Comparison of ENCODE assay signal across 10 cellular contexts in the genomic region with DNA sequence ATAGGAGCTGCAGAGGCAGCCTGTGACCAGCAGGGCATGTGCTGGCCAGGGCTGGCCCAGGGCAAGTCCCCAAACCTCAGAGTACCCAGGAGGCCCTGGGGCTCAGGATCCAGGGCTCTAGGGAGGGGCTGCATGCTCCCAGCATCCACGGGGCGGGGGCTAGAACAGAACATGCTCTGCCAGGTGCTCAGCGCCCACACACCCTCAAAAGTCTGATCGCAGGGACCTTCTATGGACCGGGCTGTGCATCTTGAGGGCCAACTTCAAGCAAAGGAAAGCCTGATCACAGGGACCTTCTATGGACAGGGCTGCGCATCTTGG. TPM values are rescaled to one million over a fixed set of nuclear protein-coding genes. Genes with fewer than 3 reads are reported as not detected.
DNase-seq lines count a peak whose midpoint lies in the region; ATAC-seq, FAIRE-seq and TF ChIP-seq lines count a peak whose summit lies in the region.
"Had no signal": no experiment of that assay in that cellular context is flagged by ENCODE, and none has a peak within 500 bp of the region (broad histone marks: within the 10 kb centered on the region; RNA-seq: fewer than 3 reads in every experiment).

No MANE protein-coding gene starts in this region.

- TF ChIP-seq RAD21 in A549 (conservative IDR thresholded peaks at IDR 0.05 in 1 of 2, IDR thresholded peaks at IDR 0.05 in 1 of 2): no peak

- H4K20me1 ChIP-seq in GM23338 (replicated peaks; ENCODE audit: insufficient read depth): peaks cover 40% of the 10 kb centered on the region

- WGBS in A549 (ENCODE audit: missing lambda C conversion rate): 82% methylated on average over 5 of the region's 6 CpGs

- peak overlapping the region in 1 of 2 experiments; percentile 53; a peak in 2 of 6 replicates for H3K27ac ChIP-seq in A549
- H3K27ac ChIP-seq in GM23338 (ENCODE audit: low read depth): no peak overlapping the region

- POLR2A ChIA-PET in A549 (lab: Yijun Ruan, JAX): interaction anchor here (1.3 kb wide), 1 partner anchor 69 kb away, joined by 3 read pairs; a partner anchor contains a TSS

- ATAC-seq in A549 (peak; percentile 70 to 87), GM23338 (peak; percentile 47), HG03442 (IDR thresholded peaks at IDR 0.05; ENCODE audit: unreplicated experiment) (no peak)

- H3K79me2 ChIP-seq in GM23338 (replicated peaks; ENCODE audit: insufficient read depth): peaks cover 54% of the 10 kb centered on the region

- H3K27me3 Mint-ChIP-seq in GM23338 (ENCODE audit: insufficient read depth, low read depth, poor library complexity): peaks cover 11% of the 10 kb centered on the region
- H3K27me3 Mint-ChIP-seq: activated naive CD4-positive, alpha-beta T cell treated with anti-CD3 and anti-CD28 coated beads, Interleukin-2, amount 50 U/mL, for 24 hours had no signal

- no peaks in the 10 kb centered on the region for H3K9me3 ChIP-seq in A549

- no peak overlapping the region for H2AFZ ChIP-seq in GM23338

- no peak overlapping the region for H3K4me2 ChIP-seq in A549
- no peak overlapping the region for H3K4me2 ChIP-seq in GM23338

- 0 out of 2 replicates have a peak, but pooled peaks cover 7% of the 10 kb centered on the region for H3F3A ChIP-seq in GM23338 (replicated peaks; ENCODE audit: low read depth)

- H3K4me3 ChIP-seq in A549 (no peak overlapping the region), GM23338 (no peak overlapping the region), cardiac fibroblast (replicated peaks in 1 of 2; ENCODE audit: low read depth in 2 of 2, low read length in 2 of 2) (no peak overlapping the region)

- H3K27ac Mint-ChIP-seq in GM23338: no peak overlapping the region
- H3K27ac Mint-ChIP-seq: activated naive CD4-positive, alpha-beta T cell treated with anti-CD3 and anti-CD28 coated beads, Interleukin-2, amount 50 U/mL, for 24 hours had no signal

- H3K9me2 ChIP-seq in GM23338 (ENCODE audit: insufficient read depth): no peaks in the 10 kb centered on the region

- no peak overlapping the region for H3K4me3 Mint-ChIP-seq in GM23338
- H3K4me3 Mint-ChIP-seq: activated naive CD4-positive, alpha-beta T cell treated with anti-CD3 and anti-CD28 coated beads, Interleukin-2, amount 50 U/mL, for 24 hours had no signal

- H3K36me3 ChIP-seq in GM23338 (ENCODE audit: insufficient read depth): no peaks in the 10 kb centered on the region

- H3K9me3 Mint-ChIP-seq in GM23338: no peaks in the 10 kb centered on the region
- H3K9me3 Mint-ChIP-seq: activated naive CD4-positive, alpha-beta T cell treated with anti-CD3 and anti-CD28 coated beads, Interleukin-2, amount 50 U/mL, for 24 hours had no signal

- CTCF ChIA-PET in A549 (lab: Yijun Ruan, JAX): interaction anchor here (0.9 to 5.5 kb wide), 10 partner anchors 10 to 38 kb away, joined by 3 to 38 read pairs (median 6); no protein-coding TSS in a partner anchor

- no peak for TF ChIP-seq EP300 in A549 (IDR thresholded peaks at IDR 0.05)

- H3K4me1 ChIP-seq in A549 (peaks cover 35% of the 10 kb centered on the region), GM23338 (ENCODE audit: insufficient read depth) (no peaks in the 10 kb centered on the region; the same call in 1 of the 2 replicates)

- no peaks in the 10 kb centered on the region for H3K36me3 Mint-ChIP-seq in GM23338 (ENCODE audit: low read depth)
- H3K36me3 Mint-ChIP-seq: activated naive CD4-positive, alpha-beta T cell treated with anti-CD3 and anti-CD28 coated beads, Interleukin-2, amount 50 U/mL, for 24 hours had no signal

- no peak for TF ChIP-seq CTCF in A549 (IDR thresholded peaks at IDR 0.05)
- TF ChIP-seq CTCF in GM23338 (conservative IDR thresholded peaks at IDR 0.05; ENCODE audit: low read depth in 2 of 2): no peak
- peak; percentile 42 for TF ChIP-seq CTCF in cardiac fibroblast (IDR thresholded peaks at IDR 0.05; ENCODE audit: low read depth, low read length)
- TF ChIP-seq CTCF in GM20000 (IDR thresholded peaks at IDR 0.05; ENCODE audit: extremely low read depth, missing control alignments): no peak

- peaks cover 39% of the 10 kb centered on the region for H3K4me1 Mint-ChIP-seq in GM23338

- FAIRE-seq in A549 (lab: Jason Lieb, UNC): no peak

- TF ChIP-seq POLR2A in A549 (IDR thresholded peaks at IDR 0.05; ENCODE audit: low read length): no peak

- H3K27me3 ChIP-seq in GM23338 (ENCODE audit: insufficient read depth): no peaks in the 10 kb centered on the region

- DNase-seq in A549 (ENCODE audit: low read depth in 1 of 2, low spot score in 1 of 2) (peak; percentile 35 to 58), GM23338 (ENCODE audit: low spot score) (no peak), cardiac fibroblast (ENCODE audit: low read depth in 2 of 2) (peak in 1 of 2 donors; percentile 34), kidney tubule cell (ENCODE audit: low spot score) (peak; percentile 50), HPDE6-E6E7 (ENCODE audit: extremely low spot score) (no peak), DMS114 treated with DMSO at 0.1 percent for 48 hours (lab: John Stamatoyannopoulos, UW; ENCODE audit: unreplicated experiment) (no peak), GM20000 (ENCODE audit: low spot score) (no peak)
- DNase-seq: stimulated activated CD4-positive, alpha-beta T cell treated with anti-CD3 and anti-CD28 coated beads, Interleukin-2, amount 100 ng/mL, for 24 hours had no signal

TF ChIP-seq in A549, 52 proteins besides CTCF, POLR2A, EP300 and RAD21:
- TF ChIP-seq MYC (IDR thresholded peaks at IDR 0.05; ENCODE audit: borderline replicate concordance, low read length): 0 out of 2 replicates have a peak, but pooled peaks have one; percentile 38
- no peak for TF ChIP-seq HOXB13 (CRISPR knock-in tag; IDR thresholded peaks at IDR 0.05; ENCODE audit: low read depth)

TF ChIP-seq in GM23338, 12 proteins besides CTCF, POLR2A, EP300 and RAD21 (continues in another document):
- TF ChIP-seq, protein P1, sequence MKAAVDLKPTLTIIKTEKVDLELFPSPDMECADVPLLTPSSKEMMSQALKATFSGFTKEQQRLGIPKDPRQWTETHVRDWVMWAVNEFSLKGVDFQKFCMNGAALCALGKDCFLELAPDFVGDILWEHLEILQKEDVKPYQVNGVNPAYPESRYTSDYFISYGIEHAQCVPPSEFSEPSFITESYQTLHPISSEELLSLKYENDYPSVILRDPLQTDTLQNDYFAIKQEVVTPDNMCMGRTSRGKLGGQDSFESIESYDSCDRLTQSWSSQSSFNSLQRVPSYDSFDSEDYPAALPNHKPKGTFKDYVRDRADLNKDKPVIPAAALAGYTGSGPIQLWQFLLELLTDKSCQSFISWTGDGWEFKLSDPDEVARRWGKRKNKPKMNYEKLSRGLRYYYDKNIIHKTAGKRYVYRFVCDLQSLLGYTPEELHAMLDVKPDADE (IDR thresholded peaks at IDR 0.05): no peak
- TF ChIP-seq ZNF114 (CRISPR knock-in tag; IDR thresholded peaks at IDR 0.05): no peak
- no peak for TF ChIP-seq NANOG (IDR thresholded peaks at IDR 0.05; ENCODE audit: borderline replicate concordance)
- TF ChIP-seq EZH2 (IDR thresholded peaks at IDR 0.05; ENCODE audit: low read depth, unreplicated experiment): no peak
- TF ChIP-seq STAT1 (IDR thresholded peaks at IDR 0.05; ENCODE audit: unreplicated experiment): no peak
- TF ChIP-seq CREB1 (CRISPR knock-in tag; IDR thresholded peaks at IDR 0.05; ENCODE audit: low read depth): no peak

RNA-seq across cellular contexts. Expression of a gene that starts 33.5 kb away (rescaled TPM):
- polyA plus RNA-seq in A549 (2011; rRNA removed) (1.1 and 1.6 TPM in 2 replicates), A549 (2017; fragmentation: RNase III; extraction: RNeasy Plus Mini Kit Qiagen cat#74134 plus additional on column Dnase treatment) (3.6 to 3.8 TPM (median 3.7 TPM) in 3 replicates), GM23338 (2016; fragmentation: Nextera tagmentation; extraction: Ambion mirVana) (9.1 and 11.3 TPM in 2 replicates)
- 4.1 and 5.9 TPM in 2 replicates for polyA plus RNA-seq in A549 (2012; cell fraction: cytosol; rRNA removed)
- 10.6 and 18.2 TPM in 2 replicates for polyA plus RNA-seq in A549 (2012; cell fraction: nucleus; rRNA removed)
- 2.4 and 3.6 TPM in 2 replicates for polyA minus RNA-seq in A549 (2011; rRNA and poly(A)+ RNA removed)
- total RNA-seq in GM23338 (2014; rRNA removed; shearing (Covaris generic)): 16.2 and 20.1 TPM in 2 replicates

RNA-seq across cellular contexts. Expression of a gene that starts 50.4 kb away (rescaled TPM):
- polyA plus RNA-seq in A549 (2011; rRNA removed) (17.6 and 18.0 TPM in 2 replicates), A549 (2017; fragmentation: RNase III; extraction: RNeasy Plus Mini Kit Qiagen cat#74134 plus additional on column Dnase treatment) (48.5 to 71.0 TPM (median 60.7 TPM) in 3 replicates), GM23338 (2016; fragmentation: Nextera tagmentation; extraction: Ambion mirVana) (191 and 217 TPM in 2 replicates)
- polyA plus RNA-seq in A549 (2012; cell fraction: cytosol; rRNA removed): 43.0 and 56.5 TPM in 2 replicates
- polyA plus RNA-seq in A549 (2012; cell fraction: nucleus; rRNA removed): 199 and 307 TPM in 2 replicates
- polyA minus RNA-seq in A549 (2011; rRNA and poly(A)+ RNA removed): 17.4 and 29.8 TPM in 2 replicates
- total RNA-seq in GM23338 (2014; rRNA removed; shearing (Covaris generic)): 199 and 208 TPM in 2 replicates

RNA-seq across cellular contexts. Expression of a gene that starts 55.0 kb away (rescaled TPM):
- 53.3 and 56.1 TPM in 2 replicates for polyA plus RNA-seq in A549 (2011; rRNA removed)
- 146 and 183 TPM in 2 replicates for polyA plus RNA-seq in A549 (2012; cell fraction: cytosol; rRNA removed)
- polyA plus RNA-seq in A549 (2012; cell fraction: nucleus; rRNA removed): 128 and 154 TPM in 2 replicates
- 97.0 to 124 TPM (median 123 TPM) in 3 replicates for polyA plus RNA-seq in A549 (2017; fragmentation: RNase III; extraction: RNeasy Plus Mini Kit Qiagen cat#74134 plus additional on column Dnase treatment)
- polyA minus RNA-seq in A549 (2011; rRNA and poly(A)+ RNA removed): 28.0 and 45.2 TPM in 2 replicates
- total RNA-seq in GM23338 (2014; rRNA removed; shearing (Covaris generic)): 291 and 367 TPM in 2 replicates
- polyA plus RNA-seq in GM23338 (2016; fragmentation: Nextera tagmentation; extraction: Ambion mirVana): 158 and 164 TPM in 2 replicates

Comparison
In these comparisons a context has a peak if more than half of its experiments do, and no peak if none do; other contexts are left out.
1. DNase-seq: peak in A549 (2 of 2) and kidney tubule cell (single experiment); none in GM23338 (single experiment), HPDE6-E6E7 (single experiment), DMS114 treated with DMSO at 0.1 percent for 48 hours (single experiment) and GM20000 (single experiment).